Comparison of ENCODE assay signal across 8 cellular contexts in the genomic region with DNA sequence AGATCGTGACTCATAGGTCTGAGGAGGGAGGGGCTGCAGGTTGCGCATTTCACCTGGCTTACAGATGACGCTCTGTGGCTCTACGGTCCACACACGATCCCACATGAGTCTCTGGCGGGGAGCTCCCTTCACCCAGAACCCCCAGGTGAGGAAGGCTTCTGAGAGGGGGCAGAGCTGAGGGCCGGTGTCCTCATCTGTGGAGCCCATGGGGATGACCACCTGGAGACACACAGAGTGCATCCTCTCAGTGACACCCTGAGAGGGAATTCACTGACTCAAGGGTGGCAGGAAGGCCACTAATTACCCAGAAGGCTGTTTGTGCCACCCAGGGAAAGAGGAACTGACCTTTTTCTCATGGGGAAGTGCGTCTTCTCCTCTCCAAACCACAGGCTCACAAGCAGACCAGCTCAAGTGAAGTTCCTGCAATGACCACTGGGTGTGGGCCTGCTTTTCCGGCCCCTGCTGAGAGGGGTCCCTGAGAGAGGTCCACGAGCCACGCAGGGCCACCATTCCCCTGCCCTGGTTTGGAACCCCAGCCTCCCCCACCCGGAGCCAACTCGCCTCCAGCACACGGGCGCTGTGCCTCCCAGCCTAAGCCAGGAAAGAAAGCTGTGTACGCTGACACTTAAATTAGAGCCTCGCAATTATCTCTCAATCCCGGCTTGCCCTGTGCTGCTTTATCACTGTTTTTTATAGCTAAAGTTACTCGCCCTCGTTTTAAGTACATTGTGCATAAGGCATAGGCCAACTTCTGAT.
DNase-seq lines count a peak whose midpoint lies in the region; ATAC-seq, FAIRE-seq and TF ChIP-seq lines count a peak whose summit lies in the region.

No MANE protein-coding gene starts in this region.

- FAIRE-seq in H1 (lab: Jason Lieb, UNC), result no peak

- peak; percentile 98 for ATAC-seq in GM18499 (IDR thresholded peaks at IDR 0.05; ENCODE audit: insufficient read depth, unreplicated experiment)
- ATAC-seq in GM21825 (IDR thresholded peaks at IDR 0.05; ENCODE audit: unreplicated experiment), result peak; percentile 97

- no peak overlapping the region for H2BK5ac ChIP-seq in H1 (ENCODE audit: low read depth, low read length)

- H3K18ac ChIP-seq in H1 (ENCODE audit: extremely low read depth, low read length), result peak overlapping the region; percentile 35; the same call in 1 of the 2 replicates

- H2BK20ac ChIP-seq in H1 (ENCODE audit: low read length), result 0 out of 2 replicates have a peak overlapping the region, but pooled peaks have one; percentile 72

- H3K79me2 ChIP-seq in Karpas-422 (ENCODE audit: low read length) (no peaks in the 10 kb centered on the region), H1 (ENCODE audit: control insufficient read depth in 1 of 2, insufficient read depth in 2 of 2, low read length in 2 of 2) (no peaks in the 10 kb centered on the region), osteoblast (ENCODE audit: insufficient read depth, low read length) (no peaks in the 10 kb centered on the region)

- no peak overlapping the region for H2AK5ac ChIP-seq in H1 (ENCODE audit: low read depth, low read length)

- DNase-seq in Karpas-422, result peak; percentile 98
- no peak for DNase-seq in H1 (ENCODE audit: low read depth in 1 of 2, low spot score in 2 of 2)
- no peak for DNase-seq in osteoblast (ENCODE audit: insufficient read length, low spot score, missing footprints)
- DNase-seq in middle frontal gyrus (ENCODE audit: extremely low spot score, low spot score), result no peak
- DNase-seq in HT-29 (ENCODE audit: low spot score), result no peak
- no peak for DNase-seq in NCI-H510A (lab: John Stamatoyannopoulos, UW)

- H3K14ac ChIP-seq in H1 (ENCODE audit: insufficient read length), result no peak overlapping the region

- TF ChIP-seq POLR2A in H1 (IDR thresholded peaks at IDR 0.05; ENCODE audit: control extremely low read depth in 1 of 2, low read depth in 2 of 2, low read length in 2 of 2), result no peak

- no peak overlapping the region for H2BK15ac ChIP-seq in H1 (ENCODE audit: low read length)

- no peaks in the 10 kb centered on the region for H3K23me2 ChIP-seq in H1 (ENCODE audit: low read depth, low read length)

- no peak overlapping the region for H4K91ac ChIP-seq in H1 (replicated peaks; ENCODE audit: insufficient read length, low read length)

- H3K27ac ChIP-seq in Karpas-422 (ENCODE audit: low read length) (peak overlapping the region; percentile 67), H1 (ENCODE audit: low read depth, low read length) (no peak overlapping the region), osteoblast (ENCODE audit: low read depth, low read length) (no peak overlapping the region)

- H4K5ac ChIP-seq in H1 (ENCODE audit: insufficient read length, low read depth, low read length), result no peak overlapping the region

- TF ChIP-seq CTCF in H1 (IDR thresholded peaks at IDR 0.05; ENCODE audit: control extremely low read depth in 1 of 3, insufficient read depth in 1 of 3, low read depth in 1 of 3, low read length in 3 of 3), result peak; percentile 40 to 65 (median 64)
- peak; percentile 12 for TF ChIP-seq CTCF in osteoblast (IDR thresholded peaks at IDR 0.05; ENCODE audit: extremely low read depth, low read depth, low read length)

- no peak overlapping the region for H3K4ac ChIP-seq in H1 (replicated peaks; ENCODE audit: insufficient read length, low read depth, low read length)

- no peaks in the 10 kb centered on the region for H3K9me3 ChIP-seq in Karpas-422 (ENCODE audit: low read length)
- no peaks in the 10 kb centered on the region for H3K9me3 ChIP-seq in H1 (ENCODE audit: insufficient read depth in 2 of 2, low read depth in 1 of 2, low read length in 1 of 2)
- no peaks in the 10 kb centered on the region for H3K9me3 ChIP-seq in osteoblast (ENCODE audit: low read depth, low read length)

- H2AFZ ChIP-seq in Karpas-422 (ENCODE audit: low read length), result peak overlapping the region; percentile 41
- no peak overlapping the region for H2AFZ ChIP-seq in H1 (ENCODE audit: low read length)
- no peak overlapping the region for H2AFZ ChIP-seq in osteoblast (ENCODE audit: low read length)

- H4K20me1 ChIP-seq in Karpas-422 (ENCODE audit: insufficient read depth, low read depth, low read length) (no peaks in the 10 kb centered on the region), H1 (replicated peaks in 1 of 2; ENCODE audit: control insufficient read depth in 1 of 2, insufficient read depth in 2 of 2, low read length in 2 of 2) (no peaks in the 10 kb centered on the region), osteoblast (ENCODE audit: insufficient read depth, low read length) (no peaks in the 10 kb centered on the region)

- TF ChIP-seq RAD21 in H1 (IDR thresholded peaks at IDR 0.05 in 1 of 2, conservative IDR thresholded peaks at IDR 0.05 in 1 of 2; ENCODE audit: low read depth in 2 of 2, low read length in 2 of 2), result peak; percentile 27 to 50; a peak in 3 of 4 replicates

- H4K8ac ChIP-seq in H1 (ENCODE audit: extremely low read depth, insufficient read depth, low read length), result no peak overlapping the region

- H3K9me2 ChIP-seq in Karpas-422 (replicated peaks; ENCODE audit: insufficient read depth, low read length), result no peaks in the 10 kb centered on the region

- TF ChIP-seq EP300 in H1 (IDR thresholded peaks at IDR 0.05; ENCODE audit: borderline replicate concordance in 1 of 2, low read depth in 2 of 2, low read length in 2 of 2), result no peak

- no peaks in the 10 kb centered on the region for H3K27me3 ChIP-seq in Karpas-422 (ENCODE audit: low read length)
- H3K27me3 ChIP-seq in H1 (replicated peaks in 1 of 4; ENCODE audit: control insufficient read depth in 3 of 4, extremely low read depth in 1 of 4, insufficient read depth in 3 of 4, low read length in 3 of 4), result no peaks in the 10 kb centered on the region
- H3K27me3 ChIP-seq in osteoblast (ENCODE audit: insufficient read depth, low read length), result no peaks in the 10 kb centered on the region

- peak overlapping the region; percentile 50 for H3K4me3 ChIP-seq in Karpas-422 (ENCODE audit: low read length)
- no peak overlapping the region for H3K4me3 ChIP-seq in H1 (ENCODE audit: extremely low read depth in 1 of 4, insufficient read depth in 2 of 4, low read depth in 3 of 4, low read length in 4 of 4)
- no peak overlapping the region for H3K4me3 ChIP-seq in osteoblast (ENCODE audit: insufficient read depth, low read length)

- H2BK12ac ChIP-seq in H1 (ENCODE audit: low read depth, low read length), result peak overlapping the region; percentile 31; the same call in 1 of the 2 replicates

- H3K9ac ChIP-seq in Karpas-422 (ENCODE audit: low read length) (peak overlapping the region; percentile 66), H1 (replicated peaks in 1 of 4; ENCODE audit: extremely low read depth in 1 of 4, low read depth in 3 of 4, low read length in 3 of 4) (no peak overlapping the region)

- CTCF ChIA-PET in H1 (lab: Charles Lee; ENCODE audit: partially characterized antibody), result interaction anchor here (0.5 to 3.2 kb wide), 48 partner anchors 8 to 1286 kb away, joined by 3 to 25 read pairs (median 4); no protein-coding TSS in a partner anchor

- H3K79me1 ChIP-seq in H1 (ENCODE audit: low read depth, low read length), result no peaks in the 10 kb centered on the region

- peak overlapping the region; percentile 66 for H3K4me2 ChIP-seq in Karpas-422 (ENCODE audit: low read depth, low read length, poor library complexity, severe bottlenecking)
- no peak overlapping the region for H3K4me2 ChIP-seq in H1 (ENCODE audit: insufficient read depth in 1 of 2, low read depth in 2 of 2, low read length in 2 of 2)
- no peak overlapping the region for H3K4me2 ChIP-seq in osteoblast (ENCODE audit: insufficient read depth, low read length)

- no peak overlapping the region for H3K23ac ChIP-seq in H1 (ENCODE audit: insufficient read length)

- POLR2A ChIA-PET in H1 (lab: Charles Lee; ENCODE audit: partially characterized antibody), result interaction anchor here (0.9 to 1.1 kb wide), 2 partner anchors 8 to 88 kb away, joined by 3 to 4 read pairs; no protein-coding TSS in a partner anchor

- H3K56ac ChIP-seq in H1 (replicated peaks; ENCODE audit: insufficient read length, low read depth, low read length), result no peak overlapping the region

- WGBS in H1 (ENCODE audit: extremely low coverage in 1 of 2, insufficient coverage in 1 of 2, insufficient read length in 1 of 2, insufficient replicate concordance in 2 of 2, low coverage in 1 of 2, low lambda C conversion rate in 2 of 2, missing lambda C conversion rate in 1 of 2), 2 experiments, result 92% methylated on average over 18 of the region's 20 CpGs; no CpG with 5 or more reads in 1 of the 2 experiments

- H3K4me1 ChIP-seq in Karpas-422 (ENCODE audit: low read length) (peaks cover 46% of the 10 kb centered on the region), H1 (replicated peaks in 1 of 4; ENCODE audit: control insufficient read depth in 3 of 4, insufficient read depth in 4 of 4, low read length in 3 of 4) (peaks cover 0 to 6% (median 2%) of the 10 kb centered on the region in 4 experiments; a peak in 6 of 7 replicates), osteoblast (ENCODE audit: insufficient read depth, low read length) (no peaks in the 10 kb centered on the region)

- H2BK120ac ChIP-seq in H1 (replicated peaks; ENCODE audit: low read depth, low read length), result no peak overlapping the region

- no peaks in the 10 kb centered on the region for H3K36me3 ChIP-seq in Karpas-422 (ENCODE audit: insufficient read depth, low read length)
- H3K36me3 ChIP-seq in H1 (ENCODE audit: control insufficient read depth in 2 of 4, insufficient read depth in 4 of 4, low read length in 3 of 4), result no peaks in the 10 kb centered on the region
- no peaks in the 10 kb centered on the region for H3K36me3 ChIP-seq in osteoblast (ENCODE audit: insufficient read depth, low read length)

TF ChIP-seq in H1, 55 proteins besides CTCF, POLR2A, EP300 and RAD21:
- TF ChIP-seq ATF2 (IDR thresholded peaks at IDR 0.05; ENCODE audit: low read length) (no peak), EGR1 (IDR thresholded peaks at IDR 0.05; ENCODE audit: borderline replicate concordance, low read depth, low read length) (peak; percentile 79), CBX8 (IDR thresholded peaks at IDR 0.05; ENCODE audit: borderline replicate concordance, low read depth, low read length) (no peak), KDM1A (IDR thresholded peaks at IDR 0.05; ENCODE audit: borderline replicate concordance, low read length) (0 out of 2 replicates have a peak, but pooled peaks have one; percentile 17), SP2 (IDR thresholded peaks at IDR 0.05; ENCODE audit: low read length) (no peak)
